14 cellular contexts compared by ENCODE assay signal in genomic region chr11:118275184-118275583, GRCh38. TPM values are rescaled to one million over a fixed set of nuclear protein-coding genes. Genes with fewer than 3 reads are reported as not detected.
A peak's percentile ranks its signal among the peaks of the same experiment; 100 is the strongest.
DNase-seq lines count a peak whose midpoint lies in the region; ATAC-seq, FAIRE-seq and TF ChIP-seq lines count a peak whose summit lies in the region.
"Had no signal": no experiment of that assay in that cellular context is flagged by ENCODE, and none has a peak within 500 bp of the region (broad histone marks: within the 10 kb centered on the region; RNA-seq: fewer than 3 reads in every experiment).

No MANE protein-coding gene starts in this region.

- no peak for DNase-seq in CD4-positive, alpha-beta T cell
- peak; percentile 97 for DNase-seq in M059J (ENCODE audit: low read depth)
- peak; percentile 82 for DNase-seq in endothelial cell of umbilical vein (ENCODE audit: low read depth, low spot score)
- no peak for DNase-seq in NCI-H128 (lab: John Stamatoyannopoulos, UW; ENCODE audit: unreplicated experiment)
- DNase-seq in effector CD4-positive, alpha-beta T cell, result no peak
- DNase-seq in stimulated activated effector memory CD8-positive, alpha-beta T cell treated with anti-CD3 and anti-CD28 coated beads, Interleukin-12 subunit alpha, Interleukin-12 subunit beta, amount 100 ng/mL, for 72 hours (ENCODE audit: low spot score in 2 of 2), result no peak
- DNase-seq: amniotic stem cell, hypothalamus had no signal

- no peak overlapping the region for H2AFZ ChIP-seq in endothelial cell of umbilical vein (ENCODE audit: low read depth, low read length)
- H2AFZ ChIP-seq in parathyroid adenoma, result no peak overlapping the region

- intact Hi-C loops in CD4-positive, alpha-beta T cell (cut with DNase I, micrococcal nuclease), result no loop called here
- intact Hi-C loops in endothelial cell of umbilical vein (cut with micrococcal nuclease), result loop anchor here (1.0 kb wide), 2 partner anchors 11 to 34 kb away; partner anchors contain the start of gene MPZL2

- H3K4me3 ChIP-seq in endothelial cell of umbilical vein (replicated peaks in 1 of 3; ENCODE audit: insufficient read depth in 1 of 3, low read depth in 1 of 3, low read length in 3 of 3) (no peak overlapping the region), parathyroid adenoma (ENCODE audit: low read depth, low read length) (no peak overlapping the region)

- no peaks in the 10 kb centered on the region for H4K20me1 ChIP-seq in endothelial cell of umbilical vein (replicated peaks; ENCODE audit: control insufficient read depth, extremely low read depth, insufficient read depth, low read length)

- no peak for TF ChIP-seq POLR2A in endothelial cell of umbilical vein (IDR thresholded peaks at IDR 0.05; ENCODE audit: low read depth, low read length)

- H3K79me2 ChIP-seq in endothelial cell of umbilical vein (ENCODE audit: control insufficient read depth, insufficient read depth, low read length), result no peaks in the 10 kb centered on the region
- H3K79me2 ChIP-seq in parathyroid adenoma, result no peaks in the 10 kb centered on the region

- dilution Hi-C loops in endothelial cell of umbilical vein (cut with MboI; ENCODE audit: extremely low pct_ligation_motif_present, low sequenced_read_pairs), result no loop called here

- no peak overlapping the region for H3K4me3 Mint-ChIP-seq in CD4-positive, alpha-beta T cell
- H3K4me3 Mint-ChIP-seq in stimulated activated effector memory CD8-positive, alpha-beta T cell treated with anti-CD3 and anti-CD28 coated beads, Interleukin-12 subunit alpha, Interleukin-12 subunit beta, amount 100 ng/mL, for 72 hours, result no peak overlapping the region
- H3K4me3 Mint-ChIP-seq: memory B cell had no signal

- no peaks in the 10 kb centered on the region for H3K36me3 ChIP-seq in endothelial cell of umbilical vein (ENCODE audit: control insufficient read depth in 2 of 2, extremely low read depth in 1 of 2, insufficient read depth in 2 of 2, low read length in 2 of 2)
- no peaks in the 10 kb centered on the region for H3K36me3 ChIP-seq in parathyroid adenoma (ENCODE audit: control insufficient read depth, insufficient read depth, low read length)

- no peaks in the 10 kb centered on the region for H3K9me1 ChIP-seq in endothelial cell of umbilical vein (replicated peaks; ENCODE audit: control insufficient read depth, extremely low read depth, insufficient read depth, low read length)

- no peaks in the 10 kb centered on the region for H3K9me3 Mint-ChIP-seq in CD4-positive, alpha-beta T cell
- no peaks in the 10 kb centered on the region for H3K9me3 Mint-ChIP-seq in stimulated activated effector memory CD8-positive, alpha-beta T cell treated with anti-CD3 and anti-CD28 coated beads, Interleukin-12 subunit alpha, Interleukin-12 subunit beta, amount 100 ng/mL, for 72 hours
- H3K9me3 Mint-ChIP-seq: memory B cell had no signal

- H3K27ac Mint-ChIP-seq in CD4-positive, alpha-beta T cell, result no peak overlapping the region
- no peak overlapping the region for H3K27ac Mint-ChIP-seq in stimulated activated effector memory CD8-positive, alpha-beta T cell treated with anti-CD3 and anti-CD28 coated beads, Interleukin-12 subunit alpha, Interleukin-12 subunit beta, amount 100 ng/mL, for 72 hours
- H3K27ac Mint-ChIP-seq: memory B cell had no signal

- CTCF ChIA-PET in CD4-positive, alpha-beta T cell (lab: Charles Lee), result interaction anchor here (0.7 to 1.2 kb wide), 3 partner anchors 16 to 77 kb away, joined by 3 to 5 read pairs (median 5); no protein-coding TSS in a partner anchor
- CTCF ChIA-PET in endothelial cell of umbilical vein (lab: Charles Lee), result interaction anchor here (0.8 to 4.4 kb wide), 8 partner anchors 11 to 77 kb away, joined by 3 to 43 read pairs (median 3); partner anchors contain the start of gene MPZL2

- peak overlapping the region; percentile 39 for H3K4me2 ChIP-seq in endothelial cell of umbilical vein (ENCODE audit: insufficient read depth, low read length)
- no peak overlapping the region for H3K4me2 ChIP-seq in parathyroid adenoma (ENCODE audit: low read length)

- TF ChIP-seq CTCF in CD4-positive, alpha-beta T cell (IDR thresholded peaks at IDR 0.05), result no peak
- TF ChIP-seq CTCF in endothelial cell of umbilical vein (IDR thresholded peaks at IDR 0.05; ENCODE audit: extremely low read depth in 1 of 2, insufficient read depth in 1 of 2, low read depth in 1 of 2, low read length in 2 of 2), result no peak
- no peak for TF ChIP-seq CTCF in parathyroid adenoma (IDR thresholded peaks at IDR 0.05)

- peak; percentile 58 for ATAC-seq in CD4-positive, alpha-beta T cell (ENCODE audit: poor library complexity)
- no peak for ATAC-seq in HG03135 (IDR thresholded peaks at IDR 0.05; ENCODE audit: unreplicated experiment)
- no peak for ATAC-seq in stimulated activated effector memory CD8-positive, alpha-beta T cell treated with anti-CD3 and anti-CD28 coated beads, Interleukin-12 subunit alpha, Interleukin-12 subunit beta, amount 100 ng/mL, for 72 hours

- no peaks in the 10 kb centered on the region for H3K27me3 Mint-ChIP-seq in CD4-positive, alpha-beta T cell

- H3K9me3 ChIP-seq in CD4-positive, alpha-beta T cell (ENCODE audit: control insufficient read depth, low read length), result no peaks in the 10 kb centered on the region
- H3K9me3 ChIP-seq in endothelial cell of umbilical vein (replicated peaks; ENCODE audit: control insufficient read depth, insufficient read depth, low read length), result no peaks in the 10 kb centered on the region
- no peaks in the 10 kb centered on the region for H3K9me3 ChIP-seq in parathyroid adenoma (ENCODE audit: control insufficient read depth, low read length)

- H3K9ac ChIP-seq in endothelial cell of umbilical vein (replicated peaks; ENCODE audit: extremely low read depth, insufficient read depth, low read length) (no peak overlapping the region), parathyroid adenoma (no peak overlapping the region)

- no peak overlapping the region for H3K27ac ChIP-seq in CD4-positive, alpha-beta T cell (ENCODE audit: low read depth, low read length)
- H3K27ac ChIP-seq in endothelial cell of umbilical vein (ENCODE audit: insufficient read depth, low read depth, low read length) (peak overlapping the region; percentile 72), parathyroid adenoma (peak overlapping the region; percentile 57)

- no TSS peak for BruUV-seq in endothelial cell of umbilical vein (replicated peaks; lab: Mats Ljungman, UMichigan)

- peak; percentile 84 for FAIRE-seq in endothelial cell of umbilical vein (lab: Jason Lieb, UNC)
- FAIRE-seq: GM18507 had no signal

- peaks cover 6% of the 10 kb centered on the region for H3K4me1 Mint-ChIP-seq in CD4-positive, alpha-beta T cell (ENCODE audit: low read depth)
- peaks cover 24% of the 10 kb centered on the region for H3K4me1 Mint-ChIP-seq in stimulated activated effector memory CD8-positive, alpha-beta T cell treated with anti-CD3 and anti-CD28 coated beads, Interleukin-12 subunit alpha, Interleukin-12 subunit beta, amount 100 ng/mL, for 72 hours
- H3K4me1 Mint-ChIP-seq: memory B cell had no signal

- H3K4me1 ChIP-seq in endothelial cell of umbilical vein (ENCODE audit: control insufficient read depth, extremely low read depth, insufficient read depth, low read length) (peaks cover 42% of the 10 kb centered on the region), parathyroid adenoma (peaks cover 2% of the 10 kb centered on the region)

- H3K36me3 Mint-ChIP-seq in CD4-positive, alpha-beta T cell (ENCODE audit: low read depth), result no peaks in the 10 kb centered on the region
- no peaks in the 10 kb centered on the region for H3K36me3 Mint-ChIP-seq in stimulated activated effector memory CD8-positive, alpha-beta T cell treated with anti-CD3 and anti-CD28 coated beads, Interleukin-12 subunit alpha, Interleukin-12 subunit beta, amount 100 ng/mL, for 72 hours
- H3K36me3 Mint-ChIP-seq: memory B cell had no signal

- H3K27me3 ChIP-seq in CD4-positive, alpha-beta T cell (ENCODE audit: control insufficient read depth, insufficient read depth, low read length), result no peaks in the 10 kb centered on the region
- H3K27me3 ChIP-seq in endothelial cell of umbilical vein (ENCODE audit: control insufficient read depth in 2 of 2, insufficient read depth in 2 of 2, low read length in 2 of 2) (no peaks in the 10 kb centered on the region), parathyroid adenoma (ENCODE audit: control insufficient read depth, insufficient read depth, low read length) (no peaks in the 10 kb centered on the region)

- POLR2A ChIA-PET in CD4-positive, alpha-beta T cell (lab: Charles Lee), result interaction anchor here (0.9 kb wide), 1 partner anchor 88 kb away, joined by 4 read pairs; no protein-coding TSS in a partner anchor
- POLR2A ChIA-PET in endothelial cell of umbilical vein (lab: Charles Lee), result interaction anchor here (1.4 kb wide), 1 partner anchor 10 kb away, joined by 12 read pairs; the partner anchor contains the start of gene MPZL2

RNA-seq across cellular contexts. Expression of gene MPZL2, which starts 11.1 kb away (rescaled TPM):
- total RNA-seq in CD4-positive, alpha-beta T cell, result 1 to 10 TPM in 1 of 2 experiments, under 1 TPM in 1; 0.95 to 1.8 TPM
- total RNA-seq in M059J (2014; rRNA removed; shearing (Covaris generic)), result 13.6 and 19.6 TPM in 2 replicates
- total RNA-seq in endothelial cell of umbilical vein, result 37.1 and 49.5 TPM in 2 replicates
- 16.5 and 21.0 TPM in 2 replicates for polyA plus RNA-seq in endothelial cell of umbilical vein
- 18.9 and 19.6 TPM in 2 replicates for polyA plus RNA-seq in endothelial cell of umbilical vein (2011; cell fraction: cytosol; rRNA removed)
- 36.2 and 38.7 TPM in 2 replicates for polyA plus RNA-seq in endothelial cell of umbilical vein (2011; cell fraction: nucleus; rRNA removed)
- polyA plus RNA-seq in endothelial cell of umbilical vein (2012), result 36.1 and 42.0 TPM in 2 replicates
- polyA minus RNA-seq in endothelial cell of umbilical vein, result 25.2 and 32.8 TPM in 2 replicates
- 20.5 TPM for polyA minus RNA-seq in endothelial cell of umbilical vein (2011; cell fraction: cytosol; rRNA and poly(A)+ RNA removed)
- polyA minus RNA-seq in endothelial cell of umbilical vein (2011; cell fraction: nucleus; rRNA and poly(A)+ RNA removed), result 15.4 and 18.5 TPM in 2 replicates
- total RNA-seq: G401 had no signal
- polyA plus RNA-seq: BJ had no signal

RNA-seq across cellular contexts. Expression of gene MPZL3, which starts 23.0 kb away (rescaled TPM):
- 10 to 100 TPM; 29.0 to 30.2 TPM for total RNA-seq in CD4-positive, alpha-beta T cell
- total RNA-seq in M059J (2014; rRNA removed; shearing (Covaris generic)), result 5.7 and 8.7 TPM in 2 replicates
- 7.0 and 7.1 TPM in 2 replicates for total RNA-seq in endothelial cell of umbilical vein
- 2.5 TPM in 2 replicates for polyA plus RNA-seq in endothelial cell of umbilical vein
- polyA plus RNA-seq in endothelial cell of umbilical vein (2011; cell fraction: cytosol; rRNA removed), result 2.2 and 2.4 TPM in 2 replicates
- 2.4 and 2.6 TPM in 2 replicates for polyA plus RNA-seq in endothelial cell of umbilical vein (2011; cell fraction: nucleus; rRNA removed)
- polyA plus RNA-seq in endothelial cell of umbilical vein (2012), result 4.5 and 4.9 TPM in 2 replicates
- 7.3 and 10.2 TPM in 2 replicates for polyA minus RNA-seq in endothelial cell of umbilical vein
- polyA minus RNA-seq in endothelial cell of umbilical vein (2011; cell fraction: cytosol; rRNA and poly(A)+ RNA removed), result 2.7 TPM
- polyA minus RNA-seq in endothelial cell of umbilical vein (2011; cell fraction: nucleus; rRNA and poly(A)+ RNA removed), result 2.0 and 2.5 TPM in 2 replicates
- total RNA-seq: G401 had no signal

RNA-seq across cellular contexts. Expression of gene CD3E, which starts 29.3 kb away (rescaled TPM):
- total RNA-seq in CD4-positive, alpha-beta T cell, result 100 to 1,000 TPM; 483 to 515 TPM
- not detected in 2 replicates for total RNA-seq in M059J (2014; rRNA removed; shearing (Covaris generic))
- not detected in 2 replicates for total RNA-seq in endothelial cell of umbilical vein
- polyA plus RNA-seq in endothelial cell of umbilical vein, result not detected in 2 replicates
- not detected in 2 replicates for polyA plus RNA-seq in endothelial cell of umbilical vein (2011; cell fraction: cytosol; rRNA removed)
- not detected in 2 replicates for polyA plus RNA-seq in endothelial cell of umbilical vein (2011; cell fraction: nucleus; rRNA removed)
- not detected in 2 replicates for polyA plus RNA-seq in endothelial cell of umbilical vein (2012)
- polyA minus RNA-seq in endothelial cell of umbilical vein, result not detected in 2 replicates
- not detected for polyA minus RNA-seq in endothelial cell of umbilical vein (2011; cell fraction: cytosol; rRNA and poly(A)+ RNA removed)
- not detected in 2 replicates for polyA minus RNA-seq in endothelial cell of umbilical vein (2011; cell fraction: nucleus; rRNA and poly(A)+ RNA removed)
- total RNA-seq: G401 had no signal
- polyA plus RNA-seq: BJ had no signal

RNA-seq across cellular contexts. Expression of gene JAML, which starts 50.4 kb away (rescaled TPM):
- 10 to 100 TPM; 26.7 to 30.3 TPM for total RNA-seq in CD4-positive, alpha-beta T cell
- total RNA-seq in M059J (2014; rRNA removed; shearing (Covaris generic)), result not detected in 2 replicates
- total RNA-seq in endothelial cell of umbilical vein, result 0.35 and 0.39 TPM in 2 replicates
- 0.04 TPM in 1 of 2 replicates, not detected in the other for polyA plus RNA-seq in endothelial cell of umbilical vein
- not detected in 2 replicates for polyA plus RNA-seq in endothelial cell of umbilical vein (2011; cell fraction: cytosol; rRNA removed)
- polyA plus RNA-seq in endothelial cell of umbilical vein (2011; cell fraction: nucleus; rRNA removed), result 0.10 and 0.37 TPM in 2 replicates
- polyA plus RNA-seq in endothelial cell of umbilical vein (2012), result 0.18 TPM in 1 of 2 replicates, not detected in the other
- 0.17 TPM in 1 of 2 replicates, not detected in the other for polyA minus RNA-seq in endothelial cell of umbilical vein
- polyA minus RNA-seq in endothelial cell of umbilical vein (2011; cell fraction: cytosol; rRNA and poly(A)+ RNA removed), result not detected
- polyA minus RNA-seq in endothelial cell of umbilical vein (2011; cell fraction: nucleus; rRNA and poly(A)+ RNA removed), result 0.14 TPM in 1 of 2 replicates, not detected in the other
- total RNA-seq: G401 had no signal
- polyA plus RNA-seq: BJ had no signal

Comparison
In these comparisons a context has a peak if more than half of its experiments do, and no peak if none do; other contexts are left out.
1. DNase-seq: peak in M059J (single experiment) and endothelial cell of umbilical vein (single experiment); none in CD4-positive, alpha-beta T cell (0 of 10), NCI-H128 (single experiment), effector CD4-positive, alpha-beta T cell (single experiment) and stimulated activated effector memory CD8-positive, alpha-beta T cell treated with anti-CD3 and anti-CD28 coated beads, Interleukin-12 subunit alpha, Interleukin-12 subunit beta, amount 100 ng/mL, for 72 hours (0 of 2).
2. RNA of gene CD3E, which starts 29.3 kb away (total RNA-seq): 483 to 515 TPM in CD4-positive, alpha-beta T cell; not detected in M059J and not detected in endothelial cell of umbilical vein; every median in the first group is over 100 times any median in the second.